In the genomic region with DNA sequence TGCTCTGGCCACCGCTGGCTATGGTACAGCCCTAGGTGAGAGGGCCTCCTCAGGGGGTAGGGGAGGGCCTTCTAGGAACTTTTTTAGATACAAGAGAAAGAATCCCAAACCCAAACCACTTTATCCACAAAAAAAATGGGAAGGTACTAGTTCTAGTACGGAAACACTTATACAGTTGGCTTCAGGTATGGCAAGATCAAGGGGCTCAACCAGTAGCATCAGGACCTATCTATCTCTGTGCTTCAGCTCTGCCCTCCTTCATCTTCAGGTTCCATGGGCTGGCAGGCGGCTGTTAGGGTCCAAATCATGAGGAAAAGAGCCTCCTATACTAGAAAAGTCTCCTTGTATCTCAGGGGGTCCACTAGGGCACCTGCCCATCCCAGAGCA, we compare ENCODE assay signal across 15 cellular contexts. TPM values are rescaled to one million over a fixed set of nuclear protein-coding genes. Genes with fewer than 3 reads are reported as not detected.
DNase-seq lines count a peak whose midpoint lies in the region; ATAC-seq and TF ChIP-seq lines count a peak whose summit lies in the region.
"Had no signal": no experiment of that assay in that cellular context is flagged by ENCODE, and none has a peak within 500 bp of the region (broad histone marks: within the 10 kb centered on the region; RNA-seq: fewer than 3 reads in every experiment).

No MANE protein-coding gene starts in this region.

- TF ChIP-seq RAD21 in SK-N-SH (IDR thresholded peaks at IDR 0.05; ENCODE audit: low read length), result no peak

- H3K9me3 ChIP-seq in SK-N-SH, result no peaks in the 10 kb centered on the region
- no peaks in the 10 kb centered on the region for H3K9me3 ChIP-seq in parathyroid adenoma (ENCODE audit: control insufficient read depth, low read length)
- no peaks in the 10 kb centered on the region; the same call in 1 of the 2 replicates for H3K9me3 ChIP-seq in BE2C
- H3K9me3 ChIP-seq: mucosa of descending colon had no signal

- H3K79me2 ChIP-seq in SK-N-SH (ENCODE audit: insufficient read depth), result peaks cover 36% of the 10 kb centered on the region; the same call in 1 of the 2 replicates
- no peaks in the 10 kb centered on the region for H3K79me2 ChIP-seq in parathyroid adenoma

- H3K36me3 Mint-ChIP-seq in IgD-negative memory B cell, result peaks cover 3% of the 10 kb centered on the region
- peaks cover 25% of the 10 kb centered on the region for H3K36me3 Mint-ChIP-seq in central memory CD8-positive, alpha-beta T cell (ENCODE audit: insufficient read depth)

- peak overlapping the region; percentile 3 to 75 (median 60) for H3K27ac Mint-ChIP-seq in IgD-negative memory B cell
- H3K27ac Mint-ChIP-seq in central memory CD8-positive, alpha-beta T cell (ENCODE audit: low read depth), result peak overlapping the region; percentile 94

- TF ChIP-seq CTCF in SK-N-SH (IDR thresholded peaks at IDR 0.05), result no peak
- no peak for TF ChIP-seq CTCF in parathyroid adenoma (IDR thresholded peaks at IDR 0.05)
- no peak for TF ChIP-seq CTCF in BE2C (IDR thresholded peaks at IDR 0.05; ENCODE audit: low read depth, low read length)

- POLR2A ChIA-PET in SK-N-SH (lab: Yijun Ruan, JAX), result no interaction called here

- H3K4me3 Mint-ChIP-seq in IgD-negative memory B cell, result peak overlapping the region in 3 of 4 donors; percentile 88 to 96 (median 90)
- H3K4me3 Mint-ChIP-seq in central memory CD8-positive, alpha-beta T cell, result peak overlapping the region; percentile 88

- H3K9ac ChIP-seq in SK-N-SH (no peak overlapping the region), parathyroid adenoma (no peak overlapping the region)

- CTCF ChIA-PET in SK-N-SH (lab: Yijun Ruan, JAX), result no interaction called here

- H4K20me1 ChIP-seq in SK-N-SH (ENCODE audit: insufficient read depth), result no peaks in the 10 kb centered on the region

- H3K9me3 Mint-ChIP-seq in IgD-negative memory B cell, result no peaks in the 10 kb centered on the region
- no peaks in the 10 kb centered on the region for H3K9me3 Mint-ChIP-seq in central memory CD8-positive, alpha-beta T cell

- H3F3A ChIP-seq in SK-N-SH (replicated peaks; ENCODE audit: insufficient read depth), result peaks cover 4% of the 10 kb centered on the region

- H3K4me2 ChIP-seq in SK-N-SH (peak overlapping the region; percentile 71; the same call in 1 of the 2 replicates), parathyroid adenoma (ENCODE audit: low read length) (peak overlapping the region; percentile 37)

- ATAC-seq in SK-N-SH treated with all-trans-retinoic acid at 6 μM for 48 hours (no peak), HG03196 (IDR thresholded peaks at IDR 0.05; ENCODE audit: unreplicated experiment) (no peak)
- ATAC-seq in central memory CD8-positive, alpha-beta T cell (replicated peaks; ENCODE audit: extremely low read depth, poor library complexity, severe bottlenecking), result no peak

- H3K4me3 ChIP-seq in SK-N-SH (ENCODE audit: low read depth in 2 of 2, low read length in 1 of 2), result no peak overlapping the region; a peak in 1 of 4 replicates
- no peak overlapping the region for H3K4me3 ChIP-seq in parathyroid adenoma (ENCODE audit: low read depth, low read length)
- H3K4me3 ChIP-seq in BE2C (ENCODE audit: low read depth, low read length), result no peak overlapping the region
- H3K4me3 ChIP-seq: mucosa of descending colon had no signal

- TF ChIP-seq EP300 in SK-N-SH (IDR thresholded peaks at IDR 0.05; ENCODE audit: borderline replicate concordance in 1 of 2, low read depth in 1 of 2, low read length in 1 of 2), result no peak

- no peaks in the 10 kb centered on the region for H3K27me3 Mint-ChIP-seq in IgD-negative memory B cell
- H3K27me3 Mint-ChIP-seq in central memory CD8-positive, alpha-beta T cell, result no peaks in the 10 kb centered on the region

- H3K36me3 ChIP-seq in SK-N-SH (replicated peaks in 1 of 2; ENCODE audit: control insufficient read depth in 1 of 2, insufficient read depth in 2 of 2, low read length in 1 of 2), result peaks cover 15 to 22% of the 10 kb centered on the region in 2 experiments
- no peaks in the 10 kb centered on the region for H3K36me3 ChIP-seq in parathyroid adenoma (ENCODE audit: control insufficient read depth, insufficient read depth, low read length)
- peaks cover 27% of the 10 kb centered on the region for H3K36me3 ChIP-seq in BE2C

- H3K9me2 ChIP-seq in SK-N-SH, result no peaks in the 10 kb centered on the region

- H3K27ac ChIP-seq in SK-N-SH (ENCODE audit: low read depth in 2 of 2, low read length in 1 of 2) (no peak overlapping the region), parathyroid adenoma (peak overlapping the region; percentile 73)

- H3K4me1 ChIP-seq in SK-N-SH (ENCODE audit: control insufficient read depth in 1 of 2, insufficient read depth in 2 of 2, low read depth in 1 of 2, low read length in 1 of 2), result peaks cover 5 to 11% of the 10 kb centered on the region in 2 experiments; a peak in 2 of 4 replicates
- peaks cover 9% of the 10 kb centered on the region for H3K4me1 ChIP-seq in parathyroid adenoma
- H3K4me1 ChIP-seq in BE2C, result no peaks in the 10 kb centered on the region

- H3K27me3 ChIP-seq in SK-N-SH (ENCODE audit: insufficient read depth) (no peaks in the 10 kb centered on the region), parathyroid adenoma (ENCODE audit: control insufficient read depth, insufficient read depth, low read length) (no peaks in the 10 kb centered on the region), BE2C (no peaks in the 10 kb centered on the region)

- H2AFZ ChIP-seq in SK-N-SH (ENCODE audit: low read depth) (no peak overlapping the region), parathyroid adenoma (no peak overlapping the region)

- 97% methylated on average over 3 of the region's 3 CpGs for WGBS in SK-N-SH (ENCODE audit: low lambda C conversion rate)

- peaks cover 6 to 11% (median 10%) of the 10 kb centered on the region in 3 donors for H3K4me1 Mint-ChIP-seq in IgD-negative memory B cell
- peaks cover 15% of the 10 kb centered on the region for H3K4me1 Mint-ChIP-seq in central memory CD8-positive, alpha-beta T cell

- no peak for DNase-seq in SK-N-SH
- no peak for DNase-seq in central memory CD8-positive, alpha-beta T cell (ENCODE audit: low spot score in 2 of 2)
- no peak for DNase-seq in NCI-H1105 treated with DMSO at 0.1 percent for 48 hours (lab: John Stamatoyannopoulos, UW)
- no peak for DNase-seq in BE2C
- DNase-seq: 8988T; activated gamma-delta T cell treated with Interleukin-2 at 50 U/mL for 16 hours; mucosa of descending colon; NCI-H146; NCI-H524; retina; stimulated activated CD4-positive, alpha-beta T cell treated with anti-CD3 and anti-CD28 coated beads, Interleukin-4, amount 100 ng/mL, for 24 hours had no signal

TF ChIP-seq in SK-N-SH, 30 proteins besides CTCF, POLR2A, EP300 and RAD21 (continues in another document):
- no peak for TF ChIP-seq FOXJ3 (CRISPR knock-in tag; IDR thresholded peaks at IDR 0.05)
- TF ChIP-seq, protein P1, sequence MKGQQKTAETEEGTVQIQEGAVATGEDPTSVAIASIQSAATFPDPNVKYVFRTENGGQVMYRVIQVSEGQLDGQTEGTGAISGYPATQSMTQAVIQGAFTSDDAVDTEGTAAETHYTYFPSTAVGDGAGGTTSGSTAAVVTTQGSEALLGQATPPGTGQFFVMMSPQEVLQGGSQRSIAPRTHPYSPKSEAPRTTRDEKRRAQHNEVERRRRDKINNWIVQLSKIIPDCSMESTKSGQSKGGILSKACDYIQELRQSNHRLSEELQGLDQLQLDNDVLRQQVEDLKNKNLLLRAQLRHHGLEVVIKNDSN (IDR thresholded peaks at IDR 0.05; ENCODE audit: borderline replicate concordance, low read depth), result no peak
- TF ChIP-seq, protein P2, sequence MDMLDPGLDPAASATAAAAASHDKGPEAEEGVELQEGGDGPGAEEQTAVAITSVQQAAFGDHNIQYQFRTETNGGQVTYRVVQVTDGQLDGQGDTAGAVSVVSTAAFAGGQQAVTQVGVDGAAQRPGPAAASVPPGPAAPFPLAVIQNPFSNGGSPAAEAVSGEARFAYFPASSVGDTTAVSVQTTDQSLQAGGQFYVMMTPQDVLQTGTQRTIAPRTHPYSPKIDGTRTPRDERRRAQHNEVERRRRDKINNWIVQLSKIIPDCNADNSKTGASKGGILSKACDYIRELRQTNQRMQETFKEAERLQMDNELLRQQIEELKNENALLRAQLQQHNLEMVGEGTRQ (IDR thresholded peaks at IDR 0.05; ENCODE audit: borderline replicate concordance, low read depth, low read length), result no peak
- no peak for TF ChIP-seq RFX5 (IDR thresholded peaks at IDR 0.05; ENCODE audit: low read length)

TF ChIP-seq in SK-N-SH treated with all-trans-retinoic acid at 6 μM for 48 hours, 23 proteins besides CTCF, POLR2A, EP300 and RAD21:
- TF ChIP-seq RARB (CRISPR knock-in tag; IDR thresholded peaks at IDR 0.05) (no peak), GLIS3 (CRISPR knock-in tag; IDR thresholded peaks at IDR 0.05) (no peak), BACH2 (CRISPR knock-in tag; IDR thresholded peaks at IDR 0.05; ENCODE audit: borderline replicate concordance) (no peak), ZFP30 (CRISPR knock-in tag; IDR thresholded peaks at IDR 0.05) (no peak)

RNA-seq across cellular contexts. Expression of gene MRI1, which starts 1.8 kb away (rescaled TPM):
- polyA plus RNA-seq in SK-N-SH (2012; rRNA removed), result 49.6 and 56.8 TPM in 2 replicates
- 12.2 and 17.6 TPM in 2 replicates for polyA plus RNA-seq in SK-N-SH (2012; cell fraction: cytosol; rRNA removed)
- polyA plus RNA-seq in SK-N-SH (2012; cell fraction: nucleus; rRNA removed), result 308 and 479 TPM in 2 replicates
- 17.6 TPM for polyA plus RNA-seq in IgD-negative memory B cell
- 15.3 TPM for polyA plus RNA-seq in BE2C (2012; ENCODE audit: insufficient read depth, insufficient read length, low read depth)

RNA-seq across cellular contexts. Expression of gene C19orf53, which starts 8.2 kb away (rescaled TPM):
- 470 and 554 TPM in 2 replicates for polyA plus RNA-seq in SK-N-SH (2012; rRNA removed)
- polyA plus RNA-seq in SK-N-SH (2012; cell fraction: cytosol; rRNA removed), result 460 and 463 TPM in 2 replicates
- 129 and 187 TPM in 2 replicates for polyA plus RNA-seq in SK-N-SH (2012; cell fraction: nucleus; rRNA removed)
- polyA plus RNA-seq in IgD-negative memory B cell, result 208 TPM
- polyA plus RNA-seq in BE2C (2012; ENCODE audit: insufficient read depth, insufficient read length, low read depth), result 918 TPM

RNA-seq across cellular contexts. Expression of gene ZSWIM4, which starts 29.2 kb away (rescaled TPM):
- 3.5 and 4.7 TPM in 2 replicates for polyA plus RNA-seq in SK-N-SH (2012; rRNA removed)
- polyA plus RNA-seq in SK-N-SH (2012; cell fraction: cytosol; rRNA removed), result 1.8 and 3.1 TPM in 2 replicates
- polyA plus RNA-seq in SK-N-SH (2012; cell fraction: nucleus; rRNA removed), result 7.0 and 7.6 TPM in 2 replicates
- polyA plus RNA-seq in IgD-negative memory B cell, result 1.2 TPM
- 13.4 TPM for polyA plus RNA-seq in BE2C (2012; ENCODE audit: insufficient read depth, insufficient read length, low read depth)
